ENCODE assay signal across 1 cellular context in the genomic region with DNA sequence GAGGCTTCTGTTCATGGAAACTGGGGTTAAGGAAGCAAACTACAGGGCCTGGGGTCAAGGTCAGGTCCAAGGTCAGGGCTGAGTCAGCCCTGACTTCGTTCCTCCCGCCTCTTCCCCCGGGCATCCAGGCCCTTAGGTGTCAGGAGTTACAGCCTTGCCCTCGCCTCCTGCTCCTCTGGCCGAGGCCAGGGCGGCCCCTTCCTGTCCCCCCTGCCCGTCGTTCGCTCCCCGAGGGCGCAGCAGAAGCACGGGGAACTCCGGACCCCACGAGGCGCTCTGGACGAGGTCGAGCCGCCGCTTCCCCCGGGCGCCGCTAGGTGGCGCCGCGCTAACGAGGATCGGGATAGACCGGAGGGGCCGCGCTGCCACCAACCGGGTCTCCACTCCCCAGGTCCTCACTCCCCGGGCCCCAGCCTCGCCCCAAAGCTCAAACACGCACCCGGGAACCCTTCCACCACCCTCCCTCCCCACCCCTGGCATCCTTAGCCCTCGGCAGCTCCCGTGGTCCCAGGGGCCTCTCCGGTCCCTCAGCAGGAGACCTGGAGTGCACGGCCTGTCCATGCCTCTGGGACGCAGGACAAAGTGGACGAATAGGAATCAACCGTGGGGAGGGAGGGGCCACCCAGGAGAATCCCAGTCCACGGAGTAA.
TF ChIP-seq lines count a peak whose summit lies in the region.

No MANE protein-coding gene starts in this region.

TF ChIP-seq in K562, 482 proteins besides CTCF, POLR2A, EP300 and RAD21 (continued from another document and continues in another):
- TF ChIP-seq, protein P1, sequence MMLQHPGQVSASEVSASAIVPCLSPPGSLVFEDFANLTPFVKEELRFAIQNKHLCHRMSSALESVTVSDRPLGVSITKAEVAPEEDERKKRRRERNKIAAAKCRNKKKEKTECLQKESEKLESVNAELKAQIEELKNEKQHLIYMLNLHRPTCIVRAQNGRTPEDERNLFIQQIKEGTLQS (IDR thresholded peaks at IDR 0.05), result peak; percentile 90
- TF ChIP-seq, protein P1 (CRISPR knock-in tag; conservative IDR thresholded peaks at IDR 0.05), result no peak
- TF ChIP-seq CHD2 (IDR thresholded peaks at IDR 0.05; ENCODE audit: low read depth, low read length) (0 out of 2 replicates have a peak, but pooled peaks have one; percentile 6), GATA2 (CRISPR knock-in tag; IDR thresholded peaks at IDR 0.05) (no peak), RBM25 (IDR thresholded peaks at IDR 0.05; ENCODE audit: low read depth, low read length, severe bottlenecking) (no peak), RBM15 (IDR thresholded peaks at IDR 0.05; ENCODE audit: insufficient read depth, low read length) (no peak), ZNF830 (CRISPR knock-in tag; IDR thresholded peaks at IDR 0.05) (no peak), MCM3 (IDR thresholded peaks at IDR 0.05) (no peak), SMC3 (conservative IDR thresholded peaks at IDR 0.05; ENCODE audit: insufficient read depth, low read depth, low read length) (peak; percentile 84), IFI16 (CRISPR knock-in tag; IDR thresholded peaks at IDR 0.05) (no peak), BCOR (IDR thresholded peaks at IDR 0.05) (peak; percentile 44), NCOA1 (IDR thresholded peaks at IDR 0.05; ENCODE audit: low read depth) (no peak), CHD1 (IDR thresholded peaks at IDR 0.05; ENCODE audit: low read length) (no peak), ZNF77 (CRISPR knock-in tag; IDR thresholded peaks at IDR 0.05) (no peak), ZNF431 (CRISPR knock-in tag; IDR thresholded peaks at IDR 0.05) (no peak), ZNF121 (CRISPR knock-in tag; conservative IDR thresholded peaks at IDR 0.05) (no peak), RBFOX2 (IDR thresholded peaks at IDR 0.05; ENCODE audit: low read depth, low read length) (peak; percentile 66), XRCC3 (IDR thresholded peaks at IDR 0.05) (no peak), NRF1 (conservative IDR thresholded peaks at IDR 0.05 in 1 of 2, IDR thresholded peaks at IDR 0.05 in 1 of 2) (no peak), ZNF780A (CRISPR knock-in tag; IDR thresholded peaks at IDR 0.05) (no peak), ZNF134 (CRISPR knock-in tag; conservative IDR thresholded peaks at IDR 0.05) (no peak), TRIM28 (IDR thresholded peaks at IDR 0.05) (no peak), KLF1 (tag; IDR thresholded peaks at IDR 0.05) (peak; percentile 24; the same call in 1 of the 2 replicates), RFX5 (IDR thresholded peaks at IDR 0.05; ENCODE audit: low read depth, low read length) (no peak), SIX5 (IDR thresholded peaks at IDR 0.05; ENCODE audit: borderline replicate concordance in 1 of 2, insufficient read depth in 1 of 2, low read depth in 1 of 2, low read length in 2 of 2) (no peak), ERF (CRISPR knock-in tag; IDR thresholded peaks at IDR 0.05) (no peak), HDGF (IDR thresholded peaks at IDR 0.05) (no peak), PHTF2 (CRISPR knock-in tag; IDR thresholded peaks at IDR 0.05) (no peak), MEIS2 (IDR thresholded peaks at IDR 0.05; ENCODE audit: partially characterized antibody) (no peak), ZNF197 (CRISPR knock-in tag; IDR thresholded peaks at IDR 0.05; ENCODE audit: low read depth) (no peak), NR3C1 (CRISPR knock-in tag; IDR thresholded peaks at IDR 0.05) (no peak), ZKSCAN3 (CRISPR knock-in tag; IDR thresholded peaks at IDR 0.05) (no peak), LARP7 (IDR thresholded peaks at IDR 0.05) (no peak), PPARD (CRISPR knock-in tag; IDR thresholded peaks at IDR 0.05) (no peak), ZNF24 (IDR thresholded peaks at IDR 0.05) (no peak), SMARCE1 (IDR thresholded peaks at IDR 0.05) (peak; percentile 34; the same call in 1 of the 2 replicates), YY1 (IDR thresholded peaks at IDR 0.05; ENCODE audit: borderline replicate concordance in 1 of 3, control insufficient read depth in 1 of 3, extremely low read depth in 1 of 3, insufficient read depth in 3 of 3, insufficient read length in 1 of 3, insufficient replicate concordance in 2 of 3, low read depth in 1 of 3, low read length in 2 of 3) (peak in 1 of 3 experiments; percentile 38), ZNF696 (CRISPR knock-in tag; conservative IDR thresholded peaks at IDR 0.05) (no peak), ZNF75A (CRISPR knock-in tag; IDR thresholded peaks at IDR 0.05) (no peak), ZNF174 (CRISPR knock-in tag; IDR thresholded peaks at IDR 0.05) (no peak), NR2C1 (IDR thresholded peaks at IDR 0.05) (peak; percentile 92), NR2C1 (tag; IDR thresholded peaks at IDR 0.05) (peak; percentile 93), ATF1 (CRISPR knock-in tag; IDR thresholded peaks at IDR 0.05) (no peak), ATF1 (tag; IDR thresholded peaks at IDR 0.05) (peak; percentile 20; the same call in 1 of the 2 replicates), SMARCB1 (IDR thresholded peaks at IDR 0.05; ENCODE audit: insufficient read length, low read depth) (no peak), SMARCC2 (IDR thresholded peaks at IDR 0.05; ENCODE audit: low read depth) (peak; percentile 28; the same call in 1 of the 2 replicates)
- TF ChIP-seq, protein P2, sequence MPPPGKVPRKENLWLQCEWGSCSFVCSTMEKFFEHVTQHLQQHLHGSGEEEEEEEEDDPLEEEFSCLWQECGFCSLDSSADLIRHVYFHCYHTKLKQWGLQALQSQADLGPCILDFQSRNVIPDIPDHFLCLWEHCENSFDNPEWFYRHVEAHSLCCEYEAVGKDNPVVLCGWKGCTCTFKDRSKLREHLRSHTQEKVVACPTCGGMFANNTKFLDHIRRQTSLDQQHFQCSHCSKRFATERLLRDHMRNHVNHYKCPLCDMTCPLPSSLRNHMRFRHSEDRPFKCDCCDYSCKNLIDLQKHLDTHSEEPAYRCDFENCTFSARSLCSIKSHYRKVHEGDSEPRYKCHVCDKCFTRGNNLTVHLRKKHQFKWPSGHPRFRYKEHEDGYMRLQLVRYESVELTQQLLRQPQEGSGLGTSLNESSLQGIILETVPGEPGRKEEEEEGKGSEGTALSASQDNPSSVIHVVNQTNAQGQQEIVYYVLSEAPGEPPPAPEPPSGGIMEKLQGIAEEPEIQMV (tag; conservative IDR thresholded peaks at IDR 0.05; ENCODE audit: low read depth), result no peak
- TF ChIP-seq, protein P3, sequence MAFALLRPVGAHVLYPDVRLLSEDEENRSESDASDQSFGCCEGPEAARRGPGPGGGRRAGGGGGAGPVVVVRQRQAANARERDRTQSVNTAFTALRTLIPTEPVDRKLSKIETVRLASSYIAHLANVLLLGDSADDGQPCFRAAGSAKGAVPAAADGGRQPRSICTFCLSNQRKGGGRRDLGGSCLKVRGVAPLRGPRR (CRISPR knock-in tag; IDR thresholded peaks at IDR 0.05), result no peak
- TF ChIP-seq, protein P4, sequence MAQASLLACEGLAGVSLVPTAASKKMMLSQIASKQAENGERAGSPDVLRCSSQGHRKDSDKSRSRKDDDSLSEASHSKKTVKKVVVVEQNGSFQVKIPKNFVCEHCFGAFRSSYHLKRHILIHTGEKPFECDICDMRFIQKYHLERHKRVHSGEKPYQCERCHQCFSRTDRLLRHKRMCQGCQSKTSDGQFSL (CRISPR knock-in tag; IDR thresholded peaks at IDR 0.05), result no peak
- TF ChIP-seq, protein P4 (tag; IDR thresholded peaks at IDR 0.05), result no peak
- TF ChIP-seq, protein P5, sequence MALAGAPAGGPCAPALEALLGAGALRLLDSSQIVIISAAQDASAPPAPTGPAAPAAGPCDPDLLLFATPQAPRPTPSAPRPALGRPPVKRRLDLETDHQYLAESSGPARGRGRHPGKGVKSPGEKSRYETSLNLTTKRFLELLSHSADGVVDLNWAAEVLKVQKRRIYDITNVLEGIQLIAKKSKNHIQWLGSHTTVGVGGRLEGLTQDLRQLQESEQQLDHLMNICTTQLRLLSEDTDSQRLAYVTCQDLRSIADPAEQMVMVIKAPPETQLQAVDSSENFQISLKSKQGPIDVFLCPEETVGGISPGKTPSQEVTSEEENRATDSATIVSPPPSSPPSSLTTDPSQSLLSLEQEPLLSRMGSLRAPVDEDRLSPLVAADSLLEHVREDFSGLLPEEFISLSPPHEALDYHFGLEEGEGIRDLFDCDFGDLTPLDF (CRISPR knock-in tag; IDR thresholded peaks at IDR 0.05), result no peak
- TF ChIP-seq, protein P6, sequence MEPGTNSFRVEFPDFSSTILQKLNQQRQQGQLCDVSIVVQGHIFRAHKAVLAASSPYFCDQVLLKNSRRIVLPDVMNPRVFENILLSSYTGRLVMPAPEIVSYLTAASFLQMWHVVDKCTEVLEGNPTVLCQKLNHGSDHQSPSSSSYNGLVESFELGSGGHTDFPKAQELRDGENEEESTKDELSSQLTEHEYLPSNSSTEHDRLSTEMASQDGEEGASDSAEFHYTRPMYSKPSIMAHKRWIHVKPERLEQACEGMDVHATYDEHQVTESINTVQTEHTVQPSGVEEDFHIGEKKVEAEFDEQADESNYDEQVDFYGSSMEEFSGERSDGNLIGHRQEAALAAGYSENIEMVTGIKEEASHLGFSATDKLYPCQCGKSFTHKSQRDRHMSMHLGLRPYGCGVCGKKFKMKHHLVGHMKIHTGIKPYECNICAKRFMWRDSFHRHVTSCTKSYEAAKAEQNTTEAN (CRISPR knock-in tag; IDR thresholded peaks at IDR 0.05), result no peak
- TF ChIP-seq, protein P7, sequence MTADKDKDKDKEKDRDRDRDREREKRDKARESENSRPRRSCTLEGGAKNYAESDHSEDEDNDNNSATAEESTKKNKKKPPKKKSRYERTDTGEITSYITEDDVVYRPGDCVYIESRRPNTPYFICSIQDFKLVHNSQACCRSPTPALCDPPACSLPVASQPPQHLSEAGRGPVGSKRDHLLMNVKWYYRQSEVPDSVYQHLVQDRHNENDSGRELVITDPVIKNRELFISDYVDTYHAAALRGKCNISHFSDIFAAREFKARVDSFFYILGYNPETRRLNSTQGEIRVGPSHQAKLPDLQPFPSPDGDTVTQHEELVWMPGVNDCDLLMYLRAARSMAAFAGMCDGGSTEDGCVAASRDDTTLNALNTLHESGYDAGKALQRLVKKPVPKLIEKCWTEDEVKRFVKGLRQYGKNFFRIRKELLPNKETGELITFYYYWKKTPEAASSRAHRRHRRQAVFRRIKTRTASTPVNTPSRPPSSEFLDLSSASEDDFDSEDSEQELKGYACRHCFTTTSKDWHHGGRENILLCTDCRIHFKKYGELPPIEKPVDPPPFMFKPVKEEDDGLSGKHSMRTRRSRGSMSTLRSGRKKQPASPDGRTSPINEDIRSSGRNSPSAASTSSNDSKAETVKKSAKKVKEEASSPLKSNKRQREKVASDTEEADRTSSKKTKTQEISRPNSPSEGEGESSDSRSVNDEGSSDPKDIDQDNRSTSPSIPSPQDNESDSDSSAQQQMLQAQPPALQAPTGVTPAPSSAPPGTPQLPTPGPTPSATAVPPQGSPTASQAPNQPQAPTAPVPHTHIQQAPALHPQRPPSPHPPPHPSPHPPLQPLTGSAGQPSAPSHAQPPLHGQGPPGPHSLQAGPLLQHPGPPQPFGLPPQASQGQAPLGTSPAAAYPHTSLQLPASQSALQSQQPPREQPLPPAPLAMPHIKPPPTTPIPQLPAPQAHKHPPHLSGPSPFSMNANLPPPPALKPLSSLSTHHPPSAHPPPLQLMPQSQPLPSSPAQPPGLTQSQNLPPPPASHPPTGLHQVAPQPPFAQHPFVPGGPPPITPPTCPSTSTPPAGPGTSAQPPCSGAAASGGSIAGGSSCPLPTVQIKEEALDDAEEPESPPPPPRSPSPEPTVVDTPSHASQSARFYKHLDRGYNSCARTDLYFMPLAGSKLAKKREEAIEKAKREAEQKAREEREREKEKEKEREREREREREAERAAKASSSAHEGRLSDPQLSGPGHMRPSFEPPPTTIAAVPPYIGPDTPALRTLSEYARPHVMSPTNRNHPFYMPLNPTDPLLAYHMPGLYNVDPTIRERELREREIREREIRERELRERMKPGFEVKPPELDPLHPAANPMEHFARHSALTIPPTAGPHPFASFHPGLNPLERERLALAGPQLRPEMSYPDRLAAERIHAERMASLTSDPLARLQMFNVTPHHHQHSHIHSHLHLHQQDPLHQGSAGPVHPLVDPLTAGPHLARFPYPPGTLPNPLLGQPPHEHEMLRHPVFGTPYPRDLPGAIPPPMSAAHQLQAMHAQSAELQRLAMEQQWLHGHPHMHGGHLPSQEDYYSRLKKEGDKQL (CRISPR knock-in tag; IDR thresholded peaks at IDR 0.05; ENCODE audit: borderline replicate concordance), result 0 out of 2 replicates have a peak, but pooled peaks have one; percentile 49
- TF ChIP-seq, protein P8, sequence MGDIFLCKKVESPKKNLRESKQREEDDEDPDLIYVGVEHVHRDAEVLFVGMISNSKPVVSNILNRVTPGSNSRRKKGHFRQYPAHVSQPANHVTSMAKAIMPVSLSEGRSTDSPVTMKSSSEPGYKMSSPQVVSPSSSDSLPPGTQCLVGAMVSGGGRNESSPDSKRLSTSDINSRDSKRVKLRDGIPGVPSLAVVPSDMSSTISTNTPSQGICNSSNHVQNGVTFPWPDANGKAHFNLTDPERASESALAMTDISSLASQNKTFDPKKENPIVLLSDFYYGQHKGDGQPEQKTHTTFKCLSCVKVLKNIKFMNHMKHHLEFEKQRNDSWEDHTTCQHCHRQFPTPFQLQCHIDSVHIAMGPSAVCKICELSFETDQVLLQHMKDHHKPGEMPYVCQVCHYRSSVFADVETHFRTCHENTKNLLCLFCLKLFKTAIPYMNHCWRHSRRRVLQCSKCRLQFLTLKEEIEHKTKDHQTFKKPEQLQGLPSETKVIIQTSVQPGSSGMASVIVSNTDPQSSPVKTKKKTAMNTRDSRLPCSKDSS (IDR thresholded peaks at IDR 0.05; ENCODE audit: low read depth, partially characterized antibody), result no peak
- TF ChIP-seq, protein P9, sequence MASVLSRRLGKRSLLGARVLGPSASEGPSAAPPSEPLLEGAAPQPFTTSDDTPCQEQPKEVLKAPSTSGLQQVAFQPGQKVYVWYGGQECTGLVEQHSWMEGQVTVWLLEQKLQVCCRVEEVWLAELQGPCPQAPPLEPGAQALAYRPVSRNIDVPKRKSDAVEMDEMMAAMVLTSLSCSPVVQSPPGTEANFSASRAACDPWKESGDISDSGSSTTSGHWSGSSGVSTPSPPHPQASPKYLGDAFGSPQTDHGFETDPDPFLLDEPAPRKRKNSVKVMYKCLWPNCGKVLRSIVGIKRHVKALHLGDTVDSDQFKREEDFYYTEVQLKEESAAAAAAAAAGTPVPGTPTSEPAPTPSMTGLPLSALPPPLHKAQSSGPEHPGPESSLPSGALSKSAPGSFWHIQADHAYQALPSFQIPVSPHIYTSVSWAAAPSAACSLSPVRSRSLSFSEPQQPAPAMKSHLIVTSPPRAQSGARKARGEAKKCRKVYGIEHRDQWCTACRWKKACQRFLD (CRISPR knock-in tag; IDR thresholded peaks at IDR 0.05), result no peak
